Comparison of ENCODE assay signal across 1 cellular context in genomic region chr16:15925631-15926030, GRCh38.
TF ChIP-seq lines count a peak whose summit lies in the region.

No MANE protein-coding gene starts in this region.

TF ChIP-seq in GM23338, 12 proteins besides CTCF, POLR2A, EP300 and RAD21 (continued from another document):
- TF ChIP-seq REST (IDR thresholded peaks at IDR 0.05; ENCODE audit: unreplicated experiment), result no peak
- no peak for TF ChIP-seq NANOG (IDR thresholded peaks at IDR 0.05; ENCODE audit: borderline replicate concordance)
- TF ChIP-seq JUNB (IDR thresholded peaks at IDR 0.05; ENCODE audit: unreplicated experiment), result no peak
- no peak for TF ChIP-seq CREB1 (CRISPR knock-in tag; IDR thresholded peaks at IDR 0.05; ENCODE audit: low read depth)
- no peak for TF ChIP-seq EZH2phosphoT487 (IDR thresholded peaks at IDR 0.05; ENCODE audit: unreplicated experiment)
- TF ChIP-seq ETS1 (IDR thresholded peaks at IDR 0.05), result no peak
- TF ChIP-seq ZNF114 (CRISPR knock-in tag; IDR thresholded peaks at IDR 0.05), result no peak
